In the genomic region with DNA sequence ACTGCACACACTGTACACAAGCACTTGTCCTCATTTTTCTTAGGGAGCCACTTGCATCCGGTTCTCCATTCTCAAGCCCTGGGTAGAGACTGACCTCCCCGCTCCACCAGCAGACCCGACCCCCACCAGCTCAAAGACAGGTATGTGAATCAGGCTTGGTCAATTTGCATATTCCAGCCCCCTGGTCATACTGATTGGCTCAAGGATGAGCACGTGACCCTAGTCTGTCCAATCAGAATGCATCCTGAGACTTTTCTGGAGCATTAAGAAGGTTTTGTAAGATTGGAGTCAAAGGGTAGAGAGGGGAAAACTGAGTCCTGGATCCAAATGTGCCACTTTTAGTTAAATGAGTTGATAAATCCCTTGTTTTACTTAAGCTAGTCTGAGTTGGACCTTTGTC, we compare ENCODE assay signal across 35 cellular contexts. TPM values are rescaled to one million over a fixed set of nuclear protein-coding genes. Genes with fewer than 3 reads are reported as not detected.
"Had no signal": no experiment of that assay in that cellular context is flagged by ENCODE, and none has a peak within 500 bp of the region (broad histone marks: within the 10 kb centered on the region; RNA-seq: fewer than 3 reads in every experiment).

No MANE protein-coding gene starts in this region.

- H3K36me3 ChIP-seq: neutrophil, ovary, sigmoid colon had no signal

- H3K27me3 ChIP-seq: heart left ventricle, neutrophil, ovary, sigmoid colon had no signal

- FAIRE-seq: endothelial cell of umbilical vein, islet of Langerhans, small intestine, TTC549, urothelium cell line had no signal

- H3K9me3 Mint-ChIP-seq: activated naive CD8-positive, alpha-beta T cell treated with anti-CD3 and anti-CD28 coated beads, Interleukin-2, amount 50 U/mL, for 24 hours; effector memory CD8-positive, alpha-beta T cell; natural killer cell treated with Interleukin-12 subunit alpha and Interleukin-12 subunit beta and Interleukin-15 and Interleukin-18, amount 100 ng/mL, for 72 hours; stimulated activated effector memory CD8-positive, alpha-beta T cell treated with anti-CD3 and anti-CD28 coated beads, Interleukin-12 subunit alpha, Interleukin-12 subunit beta, amount 100 ng/mL, for 72 hours; stimulated activated naive CD8-positive, alpha-beta T cell treated with anti-CD3 and anti-CD28 coated beads, Interleukin-15, Interleukin-2, amounts not matched to agents 100 ng/mL and 50 ng/mL, for 24 hours; T-helper 1 cell treated with Interleukin-12 subunit alpha and Interleukin-12 subunit beta and Interleukin-4 antibody, amounts not matched to agents 30 μg/mL and 1 μg/mL, for 36 hours had no signal

- H3K27me3 Mint-ChIP-seq: activated CD4-positive, alpha-beta memory T cell treated with anti-CD3 and anti-CD28 coated beads for 36 hours; activated naive CD8-positive, alpha-beta T cell treated with anti-CD3 and anti-CD28 coated beads, Interleukin-2, amount 50 U/mL, for 24 hours; activated T-cell treated with anti-CD3 and anti-CD28 coated beads, Interleukin-2, amount 50 U/mL, for 24 hours; natural killer cell treated with Interleukin-12 subunit alpha and Interleukin-12 subunit beta and Interleukin-15 and Interleukin-18, amount 100 ng/mL, for 72 hours; progenitor cell of endocrine pancreas; stimulated activated naive CD8-positive, alpha-beta T cell treated with anti-CD3 and anti-CD28 coated beads, Interleukin-15, Interleukin-2, amounts not matched to agents 100 ng/mL and 50 ng/mL, for 24 hours had no signal

- H3K4me3 ChIP-seq: heart left ventricle, left ventricle myocardium inferior, lung, mucosa of descending colon, ovary, sigmoid colon, thoracic aorta had no signal

- DNase-seq: activated CD4-positive, alpha-beta memory T cell treated with anti-CD3 and anti-CD28 coated beads for 36 hours; activated CD4-positive, alpha-beta T cell treated with anti-CD3 and anti-CD28 coated beads for 48 hours; activated CD8-positive, alpha-beta memory T cell treated with anti-CD3 and anti-CD28 coated beads, Interleukin-2, amount 50 U/mL, for 48 hours; activated gamma-delta T cell treated with Interleukin-2 at 50 U/mL for 16 hours; activated naive CD4-positive, alpha-beta T cell treated with anti-CD3 and anti-CD28 coated beads, Interleukin-2, amount 50 U/mL, for 16 hours; activated naive CD8-positive, alpha-beta T cell treated with anti-CD3 and anti-CD28 coated beads, Interleukin-2, amount 50 U/mL, for 24 hours; activated T-cell treated with anti-CD3 and anti-CD28 coated beads, Interleukin-2, amount 50 U/mL, for 24 hours; amygdala; caudate nucleus; cortex of kidney; effector memory CD8-positive, alpha-beta T cell; foreskin fibroblast; heart left ventricle; left ventricle myocardium inferior; mucosa of descending colon; ovary; sigmoid colon; small intestine; stimulated activated CD4-positive, alpha-beta T cell treated with anti-CD3 and anti-CD28 coated beads, Interleukin-4, amount 100 ng/mL, for 24 hours; T-helper 9 cell; trophoblast cell had no signal

- H3K9me3 ChIP-seq: neutrophil, thoracic aorta had no signal

- H3K4me1 ChIP-seq: heart left ventricle, left ventricle myocardium inferior, sigmoid colon had no signal

- ATAC-seq: activated CD4-positive, CD25-positive, alpha-beta regulatory T cell treated with anti-CD3 and anti-CD28 coated beads, Interleukin-2, amount 50 U/mL, for 24 hours; activated naive CD8-positive, alpha-beta T cell treated with anti-CD3 and anti-CD28 coated beads, Interleukin-2, amount 50 U/mL, for 24 hours; effector memory CD8-positive, alpha-beta T cell; heart left ventricle; mucosa of descending colon; stimulated activated effector memory CD8-positive, alpha-beta T cell treated with anti-CD3 and anti-CD28 coated beads, Interleukin-12 subunit alpha, Interleukin-12 subunit beta, amount 100 ng/mL, for 72 hours had no signal

- H3K4me1 Mint-ChIP-seq: activated naive CD8-positive, alpha-beta T cell treated with anti-CD3 and anti-CD28 coated beads, Interleukin-2, amount 50 U/mL, for 24 hours; stimulated activated effector memory CD8-positive, alpha-beta T cell treated with anti-CD3 and anti-CD28 coated beads, Interleukin-12 subunit alpha, Interleukin-12 subunit beta, amount 100 ng/mL, for 72 hours had no signal

- H3K27ac ChIP-seq: heart left ventricle, left ventricle myocardium inferior, neutrophil, ovary, sigmoid colon, thoracic aorta, VCaP had no signal

- H3K4me3 Mint-ChIP-seq: activated CD4-positive, alpha-beta memory T cell treated with anti-CD3 and anti-CD28 coated beads for 36 hours; activated naive CD8-positive, alpha-beta T cell treated with anti-CD3 and anti-CD28 coated beads, Interleukin-2, amount 50 U/mL, for 24 hours; activated T-cell treated with anti-CD3 and anti-CD28 coated beads, Interleukin-2, amount 50 U/mL, for 24 hours; effector memory CD8-positive, alpha-beta T cell; natural killer cell treated with Interleukin-12 subunit alpha and Interleukin-12 subunit beta and Interleukin-15 and Interleukin-18, amount 100 ng/mL, for 72 hours; stimulated activated effector memory CD8-positive, alpha-beta T cell treated with anti-CD3 and anti-CD28 coated beads, Interleukin-12 subunit alpha, Interleukin-12 subunit beta, amount 100 ng/mL, for 72 hours; stimulated activated naive CD8-positive, alpha-beta T cell treated with anti-CD3 and anti-CD28 coated beads, Interleukin-15, Interleukin-2, amounts not matched to agents 100 ng/mL and 50 ng/mL, for 24 hours; T-helper 1 cell treated with Interleukin-12 subunit alpha and Interleukin-12 subunit beta and Interleukin-4 antibody, amounts not matched to agents 30 μg/mL and 1 μg/mL, for 36 hours had no signal

- H3K27ac Mint-ChIP-seq: activated CD4-positive, alpha-beta memory T cell treated with anti-CD3 and anti-CD28 coated beads for 36 hours; activated naive CD8-positive, alpha-beta T cell treated with anti-CD3 and anti-CD28 coated beads, Interleukin-2, amount 50 U/mL, for 24 hours; activated T-cell treated with anti-CD3 and anti-CD28 coated beads, Interleukin-2, amount 50 U/mL, for 24 hours; effector memory CD8-positive, alpha-beta T cell; natural killer cell treated with Interleukin-12 subunit alpha and Interleukin-12 subunit beta and Interleukin-15 and Interleukin-18, amount 100 ng/mL, for 72 hours; progenitor cell of endocrine pancreas; stimulated activated effector memory CD8-positive, alpha-beta T cell treated with anti-CD3 and anti-CD28 coated beads, Interleukin-12 subunit alpha, Interleukin-12 subunit beta, amount 100 ng/mL, for 72 hours; stimulated activated naive CD8-positive, alpha-beta T cell treated with anti-CD3 and anti-CD28 coated beads, Interleukin-15, Interleukin-2, amounts not matched to agents 100 ng/mL and 50 ng/mL, for 24 hours; T-helper 1 cell treated with Interleukin-12 subunit alpha and Interleukin-12 subunit beta and Interleukin-4 antibody, amounts not matched to agents 30 μg/mL and 1 μg/mL, for 36 hours had no signal

- H3K36me3 Mint-ChIP-seq: activated CD4-positive, alpha-beta memory T cell treated with anti-CD3 and anti-CD28 coated beads for 36 hours; natural killer cell treated with Interleukin-12 subunit alpha and Interleukin-12 subunit beta and Interleukin-15 and Interleukin-18, amount 100 ng/mL, for 72 hours; stimulated activated effector memory CD8-positive, alpha-beta T cell treated with anti-CD3 and anti-CD28 coated beads, Interleukin-12 subunit alpha, Interleukin-12 subunit beta, amount 100 ng/mL, for 72 hours had no signal

RNA-seq across cellular contexts. Expression of gene NOTCH3, which starts 34.1 kb away (rescaled TPM):
- total RNA-seq: activated CD4-positive, alpha-beta memory T cell treated with anti-CD3 and anti-CD28 coated beads for 36 hours; natural killer cell treated with Interleukin-12 subunit alpha and Interleukin-12 subunit beta and Interleukin-15 and Interleukin-18, amount 100 ng/mL, for 72 hours had no signal

RNA-seq across cellular contexts. Expression of gene SYDE1, which starts 59.5 kb away (rescaled TPM):
- total RNA-seq: natural killer cell treated with Interleukin-12 subunit alpha and Interleukin-12 subunit beta and Interleukin-15 and Interleukin-18, amount 100 ng/mL, for 72 hours had no signal
